1 cellular context compared by ENCODE assay signal in the genomic region with DNA sequence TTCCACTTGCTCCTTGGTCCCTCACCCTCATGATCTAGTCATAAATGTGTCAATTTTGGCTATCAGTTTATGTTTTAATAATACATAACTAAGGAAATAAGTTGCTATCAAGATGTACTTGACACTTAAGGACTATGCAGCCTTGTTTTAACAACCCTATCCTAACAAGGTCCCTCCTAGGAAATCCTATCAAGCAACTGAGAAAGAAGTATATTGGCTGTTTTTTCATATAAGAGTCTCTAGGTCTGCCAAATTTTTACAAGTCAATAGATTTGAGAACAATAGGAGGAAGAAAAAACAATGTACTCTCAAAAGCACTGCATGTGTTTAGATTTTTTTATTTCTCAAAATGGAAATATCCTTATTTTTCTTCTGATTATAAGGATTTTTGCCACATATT.
TF ChIP-seq lines count a peak whose summit lies in the region.

No MANE protein-coding gene starts in this region.

TF ChIP-seq in HepG2, 621 proteins besides CTCF, POLR2A, EP300 and RAD21 (continued from another document):
- no peak for TF ChIP-seq BCL3 (CRISPR knock-in tag; IDR thresholded peaks at IDR 0.05)
- TF ChIP-seq, protein P1, sequence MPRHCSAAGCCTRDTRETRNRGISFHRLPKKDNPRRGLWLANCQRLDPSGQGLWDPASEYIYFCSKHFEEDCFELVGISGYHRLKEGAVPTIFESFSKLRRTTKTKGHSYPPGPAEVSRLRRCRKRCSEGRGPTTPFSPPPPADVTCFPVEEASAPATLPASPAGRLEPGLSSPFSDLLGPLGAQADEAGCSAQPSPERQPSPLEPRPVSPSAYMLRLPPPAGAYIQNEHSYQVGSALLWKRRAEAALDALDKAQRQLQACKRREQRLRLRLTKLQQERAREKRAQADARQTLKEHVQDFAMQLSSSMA (CRISPR knock-in tag; IDR thresholded peaks at IDR 0.05), result no peak
- TF ChIP-seq JUN (CRISPR knock-in tag; IDR thresholded peaks at IDR 0.05), result no peak
- TF ChIP-seq, protein P2, sequence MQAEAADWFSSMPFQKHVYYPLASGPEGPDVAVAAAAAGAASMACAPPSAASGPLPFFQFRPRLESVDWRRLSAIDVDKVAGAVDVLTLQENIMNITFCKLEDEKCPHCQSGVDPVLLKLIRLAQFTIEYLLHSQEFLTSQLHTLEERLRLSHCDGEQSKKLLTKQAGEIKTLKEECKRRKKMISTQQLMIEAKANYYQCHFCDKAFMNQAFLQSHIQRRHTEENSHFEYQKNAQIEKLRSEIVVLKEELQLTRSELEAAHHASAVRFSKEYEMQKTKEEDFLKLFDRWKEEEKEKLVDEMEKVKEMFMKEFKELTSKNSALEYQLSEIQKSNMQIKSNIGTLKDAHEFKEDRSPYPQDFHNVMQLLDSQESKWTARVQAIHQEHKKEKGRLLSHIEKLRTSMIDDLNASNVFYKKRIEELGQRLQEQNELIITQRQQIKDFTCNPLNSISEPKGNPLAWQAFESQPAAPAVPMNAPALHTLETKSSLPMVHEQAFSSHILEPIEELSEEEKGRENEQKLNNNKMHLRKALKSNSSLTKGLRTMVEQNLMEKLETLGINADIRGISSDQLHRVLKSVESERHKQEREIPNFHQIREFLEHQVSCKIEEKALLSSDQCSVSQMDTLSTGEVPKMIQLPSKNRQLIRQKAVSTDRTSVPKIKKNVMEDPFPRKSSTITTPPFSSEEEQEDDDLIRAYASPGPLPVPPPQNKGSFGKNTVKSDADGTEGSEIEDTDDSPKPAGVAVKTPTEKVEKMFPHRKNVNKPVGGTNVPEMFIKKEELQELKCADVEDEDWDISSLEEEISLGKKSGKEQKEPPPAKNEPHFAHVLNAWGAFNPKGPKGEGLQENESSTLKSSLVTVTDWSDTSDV (CRISPR knock-in tag; IDR thresholded peaks at IDR 0.05), result no peak
- no peak for TF ChIP-seq SNAPC5 (CRISPR knock-in tag; IDR thresholded peaks at IDR 0.05; ENCODE audit: borderline replicate concordance)
- no peak for TF ChIP-seq STAG1 (CRISPR knock-in tag; IDR thresholded peaks at IDR 0.05)
- TF ChIP-seq, protein P3, sequence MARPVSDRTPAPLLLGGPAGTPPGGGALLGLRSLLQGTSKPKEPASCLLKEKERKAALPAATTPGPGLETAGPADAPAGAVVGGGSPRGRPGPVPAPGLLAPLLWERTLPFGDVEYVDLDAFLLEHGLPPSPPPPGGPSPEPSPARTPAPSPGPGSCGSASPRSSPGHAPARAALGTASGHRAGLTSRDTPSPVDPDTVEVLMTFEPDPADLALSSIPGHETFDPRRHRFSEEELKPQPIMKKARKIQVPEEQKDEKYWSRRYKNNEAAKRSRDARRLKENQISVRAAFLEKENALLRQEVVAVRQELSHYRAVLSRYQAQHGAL (CRISPR knock-in tag; IDR thresholded peaks at IDR 0.05; ENCODE audit: not compliant biosample characterization), result no peak
- TF ChIP-seq ERF (CRISPR knock-in tag; IDR thresholded peaks at IDR 0.05), result no peak
- TF ChIP-seq ZNF709 (CRISPR knock-in tag; IDR thresholded peaks at IDR 0.05), result no peak
- TF ChIP-seq ZNF576 (CRISPR knock-in tag; IDR thresholded peaks at IDR 0.05), result no peak
- TF ChIP-seq ZNF775 (CRISPR knock-in tag; IDR thresholded peaks at IDR 0.05; ENCODE audit: borderline replicate concordance), result no peak
- TF ChIP-seq, protein P4, sequence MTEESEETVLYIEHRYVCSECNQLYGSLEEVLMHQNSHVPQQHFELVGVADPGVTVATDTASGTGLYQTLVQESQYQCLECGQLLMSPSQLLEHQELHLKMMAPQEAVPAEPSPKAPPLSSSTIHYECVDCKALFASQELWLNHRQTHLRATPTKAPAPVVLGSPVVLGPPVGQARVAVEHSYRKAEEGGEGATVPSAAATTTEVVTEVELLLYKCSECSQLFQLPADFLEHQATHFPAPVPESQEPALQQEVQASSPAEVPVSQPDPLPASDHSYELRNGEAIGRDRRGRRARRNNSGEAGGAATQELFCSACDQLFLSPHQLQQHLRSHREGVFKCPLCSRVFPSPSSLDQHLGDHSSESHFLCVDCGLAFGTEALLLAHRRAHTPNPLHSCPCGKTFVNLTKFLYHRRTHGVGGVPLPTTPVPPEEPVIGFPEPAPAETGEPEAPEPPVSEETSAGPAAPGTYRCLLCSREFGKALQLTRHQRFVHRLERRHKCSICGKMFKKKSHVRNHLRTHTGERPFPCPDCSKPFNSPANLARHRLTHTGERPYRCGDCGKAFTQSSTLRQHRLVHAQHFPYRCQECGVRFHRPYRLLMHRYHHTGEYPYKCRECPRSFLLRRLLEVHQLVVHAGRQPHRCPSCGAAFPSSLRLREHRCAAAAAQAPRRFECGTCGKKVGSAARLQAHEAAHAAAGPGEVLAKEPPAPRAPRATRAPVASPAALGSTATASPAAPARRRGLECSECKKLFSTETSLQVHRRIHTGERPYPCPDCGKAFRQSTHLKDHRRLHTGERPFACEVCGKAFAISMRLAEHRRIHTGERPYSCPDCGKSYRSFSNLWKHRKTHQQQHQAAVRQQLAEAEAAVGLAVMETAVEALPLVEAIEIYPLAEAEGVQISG (CRISPR knock-in tag; IDR thresholded peaks at IDR 0.05), result no peak
- TF ChIP-seq, protein P5, sequence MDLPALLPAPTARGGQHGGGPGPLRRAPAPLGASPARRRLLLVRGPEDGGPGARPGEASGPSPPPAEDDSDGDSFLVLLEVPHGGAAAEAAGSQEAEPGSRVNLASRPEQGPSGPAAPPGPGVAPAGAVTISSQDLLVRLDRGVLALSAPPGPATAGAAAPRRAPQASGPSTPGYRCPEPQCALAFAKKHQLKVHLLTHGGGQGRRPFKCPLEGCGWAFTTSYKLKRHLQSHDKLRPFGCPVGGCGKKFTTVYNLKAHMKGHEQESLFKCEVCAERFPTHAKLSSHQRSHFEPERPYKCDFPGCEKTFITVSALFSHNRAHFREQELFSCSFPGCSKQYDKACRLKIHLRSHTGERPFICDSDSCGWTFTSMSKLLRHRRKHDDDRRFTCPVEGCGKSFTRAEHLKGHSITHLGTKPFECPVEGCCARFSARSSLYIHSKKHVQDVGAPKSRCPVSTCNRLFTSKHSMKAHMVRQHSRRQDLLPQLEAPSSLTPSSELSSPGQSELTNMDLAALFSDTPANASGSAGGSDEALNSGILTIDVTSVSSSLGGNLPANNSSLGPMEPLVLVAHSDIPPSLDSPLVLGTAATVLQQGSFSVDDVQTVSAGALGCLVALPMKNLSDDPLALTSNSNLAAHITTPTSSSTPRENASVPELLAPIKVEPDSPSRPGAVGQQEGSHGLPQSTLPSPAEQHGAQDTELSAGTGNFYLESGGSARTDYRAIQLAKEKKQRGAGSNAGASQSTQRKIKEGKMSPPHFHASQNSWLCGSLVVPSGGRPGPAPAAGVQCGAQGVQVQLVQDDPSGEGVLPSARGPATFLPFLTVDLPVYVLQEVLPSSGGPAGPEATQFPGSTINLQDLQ (CRISPR knock-in tag; IDR thresholded peaks at IDR 0.05), result no peak
- TF ChIP-seq MED8 (CRISPR knock-in tag; IDR thresholded peaks at IDR 0.05; ENCODE audit: insufficient replicate concordance), result no peak
